ENCODE assay signal across 1 cellular context in genomic region chr7:107168233-107169119, GRCh38.
TF ChIP-seq lines count a peak whose summit lies in the region.

Gene HBP1 (plus strand): TSS chr7:107169003. CDS start chr7:107179894, 10,891 bp downstream.

TF ChIP-seq in WTC11, 78 proteins besides CTCF, POLR2A, EP300 and RAD21 (continued from another document):
- TF ChIP-seq, protein P1, sequence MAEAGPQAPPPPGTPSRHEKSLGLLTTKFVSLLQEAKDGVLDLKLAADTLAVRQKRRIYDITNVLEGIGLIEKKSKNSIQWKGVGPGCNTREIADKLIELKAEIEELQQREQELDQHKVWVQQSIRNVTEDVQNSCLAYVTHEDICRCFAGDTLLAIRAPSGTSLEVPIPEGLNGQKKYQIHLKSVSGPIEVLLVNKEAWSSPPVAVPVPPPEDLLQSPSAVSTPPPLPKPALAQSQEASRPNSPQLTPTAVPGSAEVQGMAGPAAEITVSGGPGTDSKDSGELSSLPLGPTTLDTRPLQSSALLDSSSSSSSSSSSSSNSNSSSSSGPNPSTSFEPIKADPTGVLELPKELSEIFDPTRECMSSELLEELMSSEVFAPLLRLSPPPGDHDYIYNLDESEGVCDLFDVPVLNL (CRISPR knock-in tag; IDR thresholded peaks at IDR 0.05; ENCODE audit: borderline replicate concordance, low read depth), result no peak
- TF ChIP-seq ARID4B (CRISPR knock-in tag; IDR thresholded peaks at IDR 0.05; ENCODE audit: borderline replicate concordance) (peak; percentile 94; the same call in 1 of the 2 replicates), NFYB (CRISPR knock-in tag; conservative IDR thresholded peaks at IDR 0.05; ENCODE audit: low read depth) (peak; percentile 94)
